ENCODE assay signal across 9 cellular contexts in genomic region chr16:48881272-48881671, GRCh38.
"Had no signal": no experiment of that assay in that cellular context is flagged by ENCODE, and none has a peak within 500 bp of the region (broad histone marks: within the 10 kb centered on the region; RNA-seq: fewer than 3 reads in every experiment).

No MANE protein-coding gene starts in this region.

- H3K4me1 ChIP-seq: HAP-1 had no signal

- DNase-seq: GM23248, GOT3, H7, H9, HCEC 1CT, HFFc6 had no signal

- H3K27ac ChIP-seq: GM23248 had no signal

- H3K9me3 ChIP-seq: HAP-1 had no signal

- H3K36me3 ChIP-seq: HAP-1 had no signal

- H3K4me3 ChIP-seq: GM23248, GM23338, HAP-1 had no signal

- ATAC-seq: GM23338, HCT116 had no signal
